In the genomic region with DNA sequence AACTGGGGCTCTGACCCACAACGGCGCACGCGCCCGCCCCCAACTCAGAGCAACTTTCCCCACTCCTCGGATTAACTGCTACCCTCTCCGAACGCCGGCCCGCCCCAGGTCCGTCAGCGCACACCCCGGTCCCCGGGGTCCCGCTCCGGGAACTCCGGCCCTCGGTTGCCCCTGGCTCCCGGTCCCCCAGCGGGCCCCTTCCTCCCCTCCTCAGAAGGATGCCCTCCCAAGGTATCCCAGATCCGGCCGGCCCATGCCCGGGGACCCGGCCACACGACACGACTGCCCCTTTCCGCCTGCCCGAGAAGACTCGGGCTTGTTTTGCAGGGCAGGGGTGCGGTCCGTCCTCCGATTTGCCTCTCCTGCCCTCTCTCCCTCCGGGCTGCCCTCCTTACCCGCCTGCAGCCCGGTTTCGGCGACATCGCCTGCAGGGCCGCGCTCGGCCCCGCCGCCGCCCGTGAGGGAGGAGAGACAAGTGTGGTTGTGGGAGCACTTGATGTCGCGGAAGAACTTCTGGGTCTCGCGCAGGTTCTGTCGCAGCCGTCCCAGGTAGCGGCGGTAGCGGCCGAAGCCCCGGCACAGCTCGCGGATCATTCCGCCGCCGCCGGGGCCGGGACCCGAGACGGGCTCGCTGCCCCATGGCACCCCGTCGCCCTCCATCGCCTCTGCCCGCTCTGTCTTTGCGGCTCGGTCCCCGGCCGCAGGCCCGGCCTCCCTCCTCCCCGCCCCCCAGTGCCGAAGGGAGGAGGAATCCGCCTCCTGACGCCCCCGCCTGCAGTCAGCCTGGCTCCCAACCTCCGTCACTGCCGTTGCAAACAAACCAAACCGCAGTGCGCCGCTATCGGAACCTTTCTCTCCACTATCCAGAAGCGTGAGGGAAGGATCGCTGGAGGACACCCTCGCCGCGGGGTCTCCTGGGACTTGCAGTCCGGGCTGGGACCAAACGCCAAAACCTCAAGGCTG, we compare ENCODE assay signal across 8 cellular contexts. TPM values are rescaled to one million over a fixed set of nuclear protein-coding genes. Genes with fewer than 3 reads are reported as not detected.
DNase-seq lines count a peak whose midpoint lies in the region; ATAC-seq and TF ChIP-seq lines count a peak whose summit lies in the region.

A gene with protein sequence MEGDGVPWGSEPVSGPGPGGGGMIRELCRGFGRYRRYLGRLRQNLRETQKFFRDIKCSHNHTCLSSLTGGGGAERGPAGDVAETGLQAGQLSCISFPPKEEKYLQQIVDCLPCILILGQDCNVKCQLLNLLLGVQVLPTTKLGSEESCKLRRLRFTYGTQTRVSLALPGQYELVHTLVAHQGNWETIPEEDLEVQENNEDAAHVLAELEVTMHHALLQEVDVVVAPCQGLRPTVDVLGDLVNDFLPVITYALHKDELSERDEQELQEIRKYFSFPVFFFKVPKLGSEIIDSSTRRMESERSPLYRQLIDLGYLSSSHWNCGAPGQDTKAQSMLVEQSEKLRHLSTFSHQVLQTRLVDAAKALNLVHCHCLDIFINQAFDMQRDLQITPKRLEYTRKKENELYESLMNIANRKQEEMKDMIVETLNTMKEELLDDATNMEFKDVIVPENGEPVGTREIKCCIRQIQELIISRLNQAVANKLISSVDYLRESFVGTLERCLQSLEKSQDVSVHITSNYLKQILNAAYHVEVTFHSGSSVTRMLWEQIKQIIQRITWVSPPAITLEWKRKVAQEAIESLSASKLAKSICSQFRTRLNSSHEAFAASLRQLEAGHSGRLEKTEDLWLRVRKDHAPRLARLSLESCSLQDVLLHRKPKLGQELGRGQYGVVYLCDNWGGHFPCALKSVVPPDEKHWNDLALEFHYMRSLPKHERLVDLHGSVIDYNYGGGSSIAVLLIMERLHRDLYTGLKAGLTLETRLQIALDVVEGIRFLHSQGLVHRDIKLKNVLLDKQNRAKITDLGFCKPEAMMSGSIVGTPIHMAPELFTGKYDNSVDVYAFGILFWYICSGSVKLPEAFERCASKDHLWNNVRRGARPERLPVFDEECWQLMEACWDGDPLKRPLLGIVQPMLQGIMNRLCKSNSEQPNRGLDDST (minus strand): TSS at position 827 of the 963 bp plus-strand sequence. CDS start 167 bp downstream, at position 660.

- peak within 1 kb of the TSS; percentile 96 for H3K4me3 Mint-ChIP-seq in activated naive CD8-positive, alpha-beta T cell treated with anti-CD3 and anti-CD28 coated beads, Interleukin-2, amount 10 ng/mL, durations not matched to agents 7 days and 5 days
- peak within 1 kb of the TSS; percentile 95 for H3K4me3 Mint-ChIP-seq in osteocyte (ENCODE audit: unreplicated experiment)

- peak within 1 kb of the TSS; percentile 96 for H3K4me3 ChIP-seq in SU-DHL-6 (ENCODE audit: insufficient read depth, low read length, poor library complexity, severe bottlenecking)
- H3K4me3 ChIP-seq in thoracic aorta: peak within 1 kb of the TSS; percentile 90

- H3K36me3 Mint-ChIP-seq in activated naive CD8-positive, alpha-beta T cell treated with anti-CD3 and anti-CD28 coated beads, Interleukin-2, amount 10 ng/mL, durations not matched to agents 7 days and 5 days: peaks cover 4% of the 10 kb centered on the region
- H3K36me3 Mint-ChIP-seq in osteocyte (ENCODE audit: unreplicated experiment): no peaks in the 10 kb centered on the region

- peak; percentile 90 for DNase-seq in GM10248 (ENCODE audit: extremely low spot score)
- DNase-seq in NCI-H1105 treated with DMSO at 0.1 percent for 48 hours (lab: John Stamatoyannopoulos, UW): peak; percentile 88
- peak; percentile 89 for DNase-seq in activated naive CD8-positive, alpha-beta T cell treated with anti-CD3 and anti-CD28 coated beads, Interleukin-2, amount 10 ng/mL, durations not matched to agents 7 days and 5 days
- peak; percentile 89 to 99 (median 96) for DNase-seq in head of caudate nucleus
- DNase-seq in osteocyte (ENCODE audit: extremely low spot score, unreplicated experiment): peak; percentile 93
- DNase-seq in thoracic aorta (ENCODE audit: low spot score): peak; percentile 85

- H2AFZ ChIP-seq in SU-DHL-6 (ENCODE audit: low read depth, low read length, severe bottlenecking): peak within 1 kb of the TSS; percentile 87

- intact Hi-C loops in head of caudate nucleus (cut with DNase I): loop anchor here (1.0 to 5.0 kb wide), 2 partner anchors 16 to 89 kb away; a partner anchor contains a TSS

- CTCF ChIA-PET in GM10248 (lab: Yijun Ruan, JAX): interaction anchor here (1.0 kb wide), 1 partner anchor 11 kb away, joined by 3 read pairs; no protein-coding TSS in a partner anchor

- H3F3A ChIP-seq in SU-DHL-6 (ENCODE audit: insufficient read depth): 0 out of 2 replicates have a peak, but pooled peaks cover 8% of the 10 kb centered on the region

- peaks cover 7 to 11% of the 10 kb centered on the region in 2 donors for H3K4me1 ChIP-seq in thoracic aorta (ENCODE audit: control insufficient read depth in 1 of 2, low read depth in 2 of 2)

- H4K20me1 ChIP-seq in SU-DHL-6 (ENCODE audit: low read depth, low read length): no peaks in the 10 kb centered on the region

- peak within 1 kb of the TSS; percentile 66 for H3K4me2 ChIP-seq in SU-DHL-6 (ENCODE audit: low read depth, low read length, poor library complexity, severe bottlenecking)

- H3K27ac Mint-ChIP-seq in activated naive CD8-positive, alpha-beta T cell treated with anti-CD3 and anti-CD28 coated beads, Interleukin-2, amount 10 ng/mL, durations not matched to agents 7 days and 5 days: peak within 1 kb of the TSS; percentile 98
- H3K27ac Mint-ChIP-seq in osteocyte (ENCODE audit: unreplicated experiment): peak within 1 kb of the TSS; percentile 97

- peaks cover 38% of the 10 kb centered on the region for H3K4me1 Mint-ChIP-seq in activated naive CD8-positive, alpha-beta T cell treated with anti-CD3 and anti-CD28 coated beads, Interleukin-2, amount 10 ng/mL, durations not matched to agents 7 days and 5 days
- peaks cover 15% of the 10 kb centered on the region for H3K4me1 Mint-ChIP-seq in osteocyte (ENCODE audit: unreplicated experiment)

- H3K9ac ChIP-seq in SU-DHL-6 (ENCODE audit: low read length): peak within 1 kb of the TSS; percentile 85

- H3K27me3 Mint-ChIP-seq in activated naive CD8-positive, alpha-beta T cell treated with anti-CD3 and anti-CD28 coated beads, Interleukin-2, amount 10 ng/mL, durations not matched to agents 7 days and 5 days: no peaks in the 10 kb centered on the region
- peaks cover 16% of the 10 kb centered on the region for H3K27me3 Mint-ChIP-seq in osteocyte (ENCODE audit: unreplicated experiment)

- H3K9me3 Mint-ChIP-seq in activated naive CD8-positive, alpha-beta T cell treated with anti-CD3 and anti-CD28 coated beads, Interleukin-2, amount 10 ng/mL, durations not matched to agents 7 days and 5 days: no peaks in the 10 kb centered on the region
- H3K9me3 Mint-ChIP-seq in osteocyte (ENCODE audit: unreplicated experiment): no peaks in the 10 kb centered on the region

- no peaks in the 10 kb centered on the region for H3K9me2 ChIP-seq in SU-DHL-6 (replicated peaks; ENCODE audit: insufficient read depth, low read length)

- H3K27ac ChIP-seq in SU-DHL-6 (ENCODE audit: low read depth, low read length): no peak within 1 kb of the TSS; the same call in 1 of the 2 replicates
- peak within 1 kb of the TSS; percentile 85 to 91 for H3K27ac ChIP-seq in thoracic aorta

- H3K36me3 ChIP-seq in SU-DHL-6 (ENCODE audit: low read length) (no peaks in the 10 kb centered on the region), thoracic aorta (no peaks in the 10 kb centered on the region)

- H3K9me3 ChIP-seq in SU-DHL-6 (ENCODE audit: insufficient read depth, low read length) (no peaks in the 10 kb centered on the region), thoracic aorta (no peaks in the 10 kb centered on the region)

- H3K27me3 ChIP-seq in SU-DHL-6 (ENCODE audit: low read length): no peaks in the 10 kb centered on the region
- no peaks in the 10 kb centered on the region for H3K27me3 ChIP-seq in thoracic aorta (replicated peaks; ENCODE audit: insufficient read depth)

- POLR2A ChIA-PET in GM10248 (lab: Yijun Ruan, JAX): no interaction called here
- POLR2A ChIA-PET in activated naive CD8-positive, alpha-beta T cell treated with anti-CD3 and anti-CD28 coated beads, Interleukin-2, amount 10 ng/mL, durations not matched to agents 7 days and 5 days (lab: Charles Lee): interaction anchor here (0.5 to 2.7 kb wide), 9 partner anchors 9 to 718 kb away, joined by 3 to 28 read pairs (median 4); a partner anchor contains a TSS

- peaks cover 3% of the 10 kb centered on the region; the same call in 1 of the 2 replicates for H3K79me2 ChIP-seq in SU-DHL-6 (ENCODE audit: insufficient read depth, low read length)

- ATAC-seq in HG02623 (IDR thresholded peaks at IDR 0.05; ENCODE audit: unreplicated experiment) (peak; percentile 85), thoracic aorta (ENCODE audit: insufficient number of reproducible peaks, low FRiP score, low read depth) (peak; percentile 83)
- peak; percentile 93 for ATAC-seq in activated naive CD8-positive, alpha-beta T cell treated with anti-CD3 and anti-CD28 coated beads, Interleukin-2, amount 10 ng/mL, durations not matched to agents 7 days and 5 days (ENCODE audit: low read depth)

- TF ChIP-seq CTCF in GM10248 (IDR thresholded peaks at IDR 0.05; ENCODE audit: control extremely low read depth, extremely low read depth, low read depth, missing control alignments) (no peak), SU-DHL-6 (IDR thresholded peaks at IDR 0.05; ENCODE audit: insufficient read depth, low read length, poor library complexity, severe bottlenecking) (no peak), osteocyte (IDR thresholded peaks at IDR 0.05) (peak; percentile 10), thoracic aorta (IDR thresholded peaks at IDR 0.05) (no peak)

RNA-seq across cellular contexts. Expression of the gene that starts here (rescaled TPM):
- 10 to 100 TPM; 13.2 to 13.3 TPM for total RNA-seq in activated naive CD8-positive, alpha-beta T cell treated with anti-CD3 and anti-CD28 coated beads, Interleukin-2, amount 10 ng/mL, durations not matched to agents 7 days and 5 days
- 15.3 and 15.6 TPM in 2 replicates for total RNA-seq in osteocyte
- 10 to 100 TPM; 12.9 to 14.4 TPM for total RNA-seq in thoracic aorta
